9 cellular contexts compared by ENCODE assay signal in the genomic region with DNA sequence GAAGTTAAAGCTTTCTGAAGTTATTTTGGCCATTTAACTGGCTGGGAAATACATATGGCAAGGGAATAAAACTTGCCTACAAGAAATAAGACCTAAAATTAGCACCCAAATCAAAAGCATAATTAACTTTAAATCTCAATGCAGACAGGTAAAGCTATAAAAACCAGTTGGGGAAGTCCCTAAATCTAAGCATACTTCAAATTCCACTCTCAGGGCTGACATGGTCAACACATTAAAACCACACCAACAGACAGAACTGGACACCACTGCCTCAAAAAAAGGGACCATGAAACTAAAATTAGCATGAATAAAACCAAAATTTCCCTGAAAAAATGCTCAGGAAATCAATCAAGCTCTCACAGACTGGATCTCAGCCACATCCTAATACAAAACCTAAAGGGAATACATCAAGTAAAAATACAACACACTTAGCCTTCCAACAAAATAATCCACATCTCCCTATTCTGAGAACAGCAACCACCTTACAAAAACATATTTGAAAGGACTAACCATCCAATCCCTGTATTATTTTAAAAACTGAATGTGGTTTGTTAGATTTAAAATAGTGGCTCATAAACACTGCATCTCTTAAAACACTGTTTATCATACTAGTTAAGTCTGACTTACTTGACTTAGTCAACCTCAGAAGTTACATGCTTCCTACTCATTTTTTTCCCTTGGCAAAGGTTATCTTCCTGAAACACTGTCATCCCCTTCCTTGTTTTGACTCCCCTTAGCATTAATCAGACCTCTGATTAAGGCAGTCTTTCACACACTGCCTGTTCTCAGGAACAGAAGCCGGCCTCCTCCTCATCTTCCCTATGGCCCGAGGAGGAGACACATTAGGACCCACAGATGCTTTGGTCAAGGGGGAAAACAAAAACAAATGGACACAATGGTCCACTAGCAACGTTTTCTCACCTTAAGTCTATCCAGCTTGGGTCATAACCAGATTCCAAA. TPM values are rescaled to one million over a fixed set of nuclear protein-coding genes. Genes with fewer than 3 reads are reported as not detected.
DNase-seq lines count a peak whose midpoint lies in the region; ATAC-seq and TF ChIP-seq lines count a peak whose summit lies in the region.
"Had no signal": no experiment of that assay in that cellular context is flagged by ENCODE, and none has a peak within 500 bp of the region (broad histone marks: within the 10 kb centered on the region; RNA-seq: fewer than 3 reads in every experiment).

No MANE protein-coding gene starts in this region.

- H3K4me1 Mint-ChIP-seq in CD4-positive, alpha-beta memory T cell, result peaks cover 76 to 100% (median 91%) of the 10 kb centered on the region in 4 donors
- peaks cover 97 to 99% of the 10 kb centered on the region in 2 donors for H3K4me1 Mint-ChIP-seq in natural killer cell

- peak overlapping the region; percentile 2 to 100 (median 73) for H3K27ac Mint-ChIP-seq in CD4-positive, alpha-beta memory T cell
- H3K27ac Mint-ChIP-seq in natural killer cell, result peak overlapping the region; percentile 80 to 100

- no peak for TF ChIP-seq CTCF in NB4 (IDR thresholded peaks at IDR 0.05; ENCODE audit: low read depth, low read length)
- no peak for TF ChIP-seq CTCF in natural killer cell (IDR thresholded peaks at IDR 0.05)

- H3K9me3 ChIP-seq in CD4-positive, alpha-beta memory T cell (ENCODE audit: control insufficient read depth in 1 of 2, low read length in 2 of 2), result no peaks in the 10 kb centered on the region

- peak overlapping the region; percentile 42 to 100 (median 83) for H3K4me3 Mint-ChIP-seq in CD4-positive, alpha-beta memory T cell
- H3K4me3 Mint-ChIP-seq in natural killer cell, result peak overlapping the region; percentile 80

- peaks cover 18% of the 10 kb centered on the region for H3K36me3 ChIP-seq in CD4-positive, alpha-beta memory T cell (ENCODE audit: insufficient read depth, low read length)

- ATAC-seq in natural killer cell (peak in 1 of 3 donors; percentile 20), HG03135 (IDR thresholded peaks at IDR 0.05; ENCODE audit: unreplicated experiment) (no peak)

- DNase-seq in CD4-positive, alpha-beta memory T cell, result no peak
- DNase-seq in NB4 (ENCODE audit: low read depth) (no peak), dermis blood vessel endothelial cell (peak; percentile 68), natural killer cell (no peak), DMS 273 treated with DMSO at 0.1 percent for 48 hours (lab: John Stamatoyannopoulos, UW) (no peak), DMS53 treated with DMSO at 0.1 percent for 48 hours (lab: John Stamatoyannopoulos, UW; ENCODE audit: unreplicated experiment) (no peak), ecto neural progenitor cell (ENCODE audit: low spot score) (no peak)
- DNase-seq: left cardiac atrium had no signal

- POLR2A ChIA-PET in CD4-positive, alpha-beta memory T cell (lab: Charles Lee; ENCODE audit: partially characterized antibody), result interaction anchor here (1.0 to 6.2 kb wide), 3 partner anchors 7 to 343 kb away, joined by 3 to 95 read pairs (median 9); partner anchors contain the start of genes SENP2 and TRA2B

- peak overlapping the region in 1 of 2 donors; percentile 37 for H3K4me3 ChIP-seq in CD4-positive, alpha-beta memory T cell (ENCODE audit: low read length in 2 of 2)
- peak overlapping the region; percentile 83 for H3K4me3 ChIP-seq in NB4 (ENCODE audit: low read depth, low read length)

- peaks cover 35 to 88% of the 10 kb centered on the region in 2 donors for H3K36me3 Mint-ChIP-seq in CD4-positive, alpha-beta memory T cell
- peaks cover 21% of the 10 kb centered on the region for H3K36me3 Mint-ChIP-seq in natural killer cell

- CTCF ChIA-PET in CD4-positive, alpha-beta memory T cell (lab: Charles Lee; ENCODE audit: partially characterized antibody), result interaction anchor here (12.4 kb wide), 1 partner anchor 13 kb away, joined by 143 read pairs; no protein-coding TSS in a partner anchor

- no peak for TF ChIP-seq POLR2A in NB4 (IDR thresholded peaks at IDR 0.05; ENCODE audit: extremely low read depth, insufficient read length)

- H3K4me1 ChIP-seq in CD4-positive, alpha-beta memory T cell (ENCODE audit: insufficient read depth, low read length), result peaks cover 99% of the 10 kb centered on the region

- H3K27me3 ChIP-seq in CD4-positive, alpha-beta memory T cell (ENCODE audit: insufficient read depth, low read length), result no peaks in the 10 kb centered on the region

- peaks cover 0 to 3% (median 0%) of the 10 kb centered on the region in 8 donors for H3K9me3 Mint-ChIP-seq in CD4-positive, alpha-beta memory T cell
- no peaks in the 10 kb centered on the region for H3K9me3 Mint-ChIP-seq in natural killer cell

- intact Hi-C loops in CD4-positive, alpha-beta memory T cell (cut with micrococcal nuclease), result loop anchor here (1.0 to 10.0 kb wide), 3 partner anchors 8 to 425 kb away; partner anchors contain the start of gene IGF2BP2
- intact Hi-C loops in natural killer cell (cut with micrococcal nuclease), result loop anchor here (2.0 to 10.0 kb wide), 3 partner anchors 15 to 342 kb away; partner anchors contain the start of gene SENP2

- H3K27ac ChIP-seq in CD4-positive, alpha-beta memory T cell (ENCODE audit: low read depth, low read length), result peak overlapping the region; percentile 45

- no peaks in the 10 kb centered on the region for H3K27me3 Mint-ChIP-seq in CD4-positive, alpha-beta memory T cell
- no peaks in the 10 kb centered on the region for H3K27me3 Mint-ChIP-seq in natural killer cell (ENCODE audit: low read depth in 2 of 2)

RNA-seq across cellular contexts. Expression of gene TRA2B, which starts 8.3 kb away (rescaled TPM):
- total RNA-seq in CD4-positive, alpha-beta memory T cell, result 100 to 1,000 TPM; 179 to 181 TPM
- 100 to 1,000 TPM; 121 to 178 TPM for polyA plus RNA-seq in CD4-positive, alpha-beta memory T cell
- 219 and 227 TPM in 2 replicates for total RNA-seq in dermis blood vessel endothelial cell
- total RNA-seq in natural killer cell, result 100 to 1,000 TPM; 565 to 669 (median 596) TPM
